In the genomic region with DNA sequence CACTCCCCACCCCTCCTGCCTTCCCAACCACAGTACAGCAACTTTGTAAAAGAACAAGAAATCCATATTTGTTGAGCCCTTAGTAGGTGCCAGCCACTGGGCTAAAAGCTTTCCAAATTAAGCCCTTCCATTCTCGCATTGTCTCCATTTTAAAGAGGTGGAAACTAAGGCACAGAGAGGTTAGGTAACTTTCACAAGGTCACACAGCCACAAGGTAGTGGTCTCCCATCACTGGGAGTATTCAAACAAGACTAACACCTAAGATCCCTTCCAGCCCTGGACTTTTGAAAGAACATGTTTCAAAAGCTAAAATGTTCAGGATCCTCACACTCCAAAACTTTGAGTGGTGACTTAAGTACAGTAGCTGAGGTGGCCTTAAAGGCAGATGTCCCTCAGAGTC, we compare ENCODE assay signal across 16 cellular contexts. TPM values are rescaled to one million over a fixed set of nuclear protein-coding genes. Genes with fewer than 3 reads are reported as not detected.
A peak's percentile ranks its signal among the peaks of the same experiment; 100 is the strongest.
DNase-seq lines count a peak whose midpoint lies in the region; ATAC-seq, FAIRE-seq and TF ChIP-seq lines count a peak whose summit lies in the region.
"Had no signal": no experiment of that assay in that cellular context is flagged by ENCODE, and none has a peak within 500 bp of the region (broad histone marks: within the 10 kb centered on the region; RNA-seq: fewer than 3 reads in every experiment).

No MANE protein-coding gene starts in this region.

- H2BK20ac ChIP-seq in H1 (ENCODE audit: low read length) = no peak overlapping the region

- no peak overlapping the region for H2AFZ ChIP-seq in H1 (ENCODE audit: low read length)
- H2AFZ ChIP-seq in neural progenitor cell (replicated peaks) = no peak overlapping the region

- H2BK120ac ChIP-seq in H1 (replicated peaks; ENCODE audit: low read depth, low read length) (no peak overlapping the region), mesendoderm (ENCODE audit: low read depth, low read length) (no peak overlapping the region)

- DNase-seq in CD4-positive, CD25-positive, alpha-beta regulatory T cell = no peak
- no peak for DNase-seq in H1 (ENCODE audit: low read depth in 1 of 2, low spot score in 2 of 2)
- no peak for DNase-seq in neural progenitor cell (ENCODE audit: low spot score)
- no peak for DNase-seq in anterior cingulate cortex (lab: John Stamatoyannopoulos, UW)
- no peak for DNase-seq in mesendoderm
- DNase-seq in colonic mucosa = no peak
- no peak for DNase-seq in tibial nerve (ENCODE audit: low spot score in 2 of 2)
- DNase-seq: AML-193; CD4-positive, alpha-beta memory T cell; GOT3; NCI-H187 treated with DMSO at 0.1 percent for 48 hours; NCI-H2171; NCI-H446 treated with DMSO at 0.1 percent for 48 hours; NCI-H748 treated with DMSO at 0.1 percent for 48 hours; Right ventricle myocardium superior had no signal

- H3K79me2 ChIP-seq in H1 (ENCODE audit: control insufficient read depth in 1 of 2, insufficient read depth in 2 of 2, low read length in 2 of 2) (peaks cover 0 to 5% of the 10 kb centered on the region in 2 experiments; a peak in 1 of 4 replicates), neural progenitor cell (ENCODE audit: low read depth) (peaks cover 41% of the 10 kb centered on the region), mesendoderm (ENCODE audit: control insufficient read depth, insufficient read depth, low read length) (peaks cover 2% of the 10 kb centered on the region)

- H3K56ac ChIP-seq in H1 (replicated peaks; ENCODE audit: insufficient read length, low read depth, low read length) (no peak overlapping the region), mesendoderm (ENCODE audit: low read length) (no peak overlapping the region)

- H2BK15ac ChIP-seq in H1 (ENCODE audit: low read length) (no peak overlapping the region; the same call in 1 of the 2 replicates), mesendoderm (replicated peaks; ENCODE audit: low read depth) (no peak overlapping the region)

- peak overlapping the region in 3 of 4 donors; percentile 1 to 26 (median 8) for H3K4me3 Mint-ChIP-seq in CD4-positive, CD25-positive, alpha-beta regulatory T cell
- H3K4me3 Mint-ChIP-seq in IgD-negative memory B cell = peak overlapping the region in 3 of 4 donors; percentile 1 to 69 (median 4)
- H3K4me3 Mint-ChIP-seq in neural progenitor cell = peak overlapping the region; percentile 66

- no peaks in the 10 kb centered on the region for H3K36me3 ChIP-seq in CD4-positive, CD25-positive, alpha-beta regulatory T cell (ENCODE audit: control insufficient read depth, insufficient read depth, low read length)
- no peaks in the 10 kb centered on the region for H3K36me3 ChIP-seq in H1 (ENCODE audit: control insufficient read depth in 2 of 4, insufficient read depth in 4 of 4, low read length in 3 of 4)
- H3K36me3 ChIP-seq in neural progenitor cell = no peaks in the 10 kb centered on the region
- H3K36me3 ChIP-seq in mesendoderm (ENCODE audit: control insufficient read depth, insufficient read depth, low read length) = no peaks in the 10 kb centered on the region
- H3K36me3 ChIP-seq in colonic mucosa = no peaks in the 10 kb centered on the region
- no peaks in the 10 kb centered on the region for H3K36me3 ChIP-seq in tibial nerve

- no peak overlapping the region for H3K4me2 ChIP-seq in H1 (ENCODE audit: insufficient read depth in 1 of 2, low read depth in 2 of 2, low read length in 2 of 2)
- peak overlapping the region; percentile 42 for H3K4me2 ChIP-seq in neural progenitor cell
- no peak overlapping the region for H3K4me2 ChIP-seq in mesendoderm (ENCODE audit: low read length)

- H3K4me3 ChIP-seq in CD4-positive, CD25-positive, alpha-beta regulatory T cell (ENCODE audit: low read depth, low read length) = no peak overlapping the region
- H3K4me3 ChIP-seq in H1 (ENCODE audit: extremely low read depth in 1 of 4, insufficient read depth in 2 of 4, low read depth in 3 of 4, low read length in 4 of 4) = no peak overlapping the region
- no peak overlapping the region for H3K4me3 ChIP-seq in neural progenitor cell
- no peak overlapping the region for H3K4me3 ChIP-seq in mesendoderm (ENCODE audit: low read length)
- H3K4me3 ChIP-seq in colonic mucosa = no peak overlapping the region
- no peak overlapping the region for H3K4me3 ChIP-seq in tibial nerve

- no peak for ATAC-seq in CD4-positive, CD25-positive, alpha-beta regulatory T cell (ENCODE audit: low read depth in 2 of 2)

- H3K23ac ChIP-seq in H1 (ENCODE audit: insufficient read length) = no peak overlapping the region
- H3K23ac ChIP-seq in mesendoderm (ENCODE audit: low read length) = no peak overlapping the region

- no peak overlapping the region for H3K9ac ChIP-seq in H1 (replicated peaks in 1 of 4; ENCODE audit: extremely low read depth in 1 of 4, low read depth in 3 of 4, low read length in 3 of 4)
- H3K9ac ChIP-seq in neural progenitor cell = no peak overlapping the region
- no peak overlapping the region for H3K9ac ChIP-seq in mesendoderm (ENCODE audit: low read length)
- no peak overlapping the region for H3K9ac ChIP-seq in colonic mucosa (ENCODE audit: low read depth in 2 of 2, low read length in 2 of 2)

- no peak overlapping the region for H3K27ac Mint-ChIP-seq in CD4-positive, CD25-positive, alpha-beta regulatory T cell
- H3K27ac Mint-ChIP-seq in IgD-negative memory B cell = no peak overlapping the region
- H3K27ac Mint-ChIP-seq in neural progenitor cell = peak overlapping the region; percentile 72
- H3K27ac Mint-ChIP-seq: CD4-positive, alpha-beta memory T cell had no signal

- POLR2A ChIA-PET in H1 (lab: Charles Lee; ENCODE audit: partially characterized antibody) = interaction anchor here (1.0 to 4.4 kb wide), 6 partner anchors 8 to 102 kb away, joined by 3 to 30 read pairs (median 4); no protein-coding TSS in a partner anchor

- WGBS in H1 (ENCODE audit: extremely low coverage in 1 of 2, insufficient coverage in 1 of 2, insufficient read length in 1 of 2, insufficient replicate concordance in 2 of 2, low coverage in 1 of 2, low lambda C conversion rate in 2 of 2, missing lambda C conversion rate in 1 of 2), 2 experiments = 90% methylated on average over 1 of the region's 1 CpG; no CpG with 5 or more reads in 1 of the 2 experiments
- WGBS in mesendoderm (ENCODE audit: extremely low coverage, insufficient coverage, low lambda C conversion rate) = no CpG with 5 or more reads among the region's 1 CpG
- 47 to 81% methylated on average over 1 of the region's 1 CpG for WGBS in tibial nerve, 2 donors

- peaks cover 14% of the 10 kb centered on the region for H3K4me1 ChIP-seq in CD4-positive, CD25-positive, alpha-beta regulatory T cell (ENCODE audit: control insufficient read depth, insufficient read depth, low read length, poor library complexity, severe bottlenecking)
- H3K4me1 ChIP-seq in H1 (replicated peaks in 1 of 4; ENCODE audit: control insufficient read depth in 3 of 4, insufficient read depth in 4 of 4, low read length in 3 of 4) (peaks cover 7 to 40% (median 24%) of the 10 kb centered on the region in 4 experiments), neural progenitor cell (peaks cover 36% of the 10 kb centered on the region), mesendoderm (ENCODE audit: control insufficient read depth, low read depth, low read length) (peaks cover 23% of the 10 kb centered on the region), colonic mucosa (peaks cover 11% of the 10 kb centered on the region), tibial nerve (peaks cover 0 to 86% (median 36%) of the 10 kb centered on the region in 4 donors)

- peaks cover 0 to 23% (median 4%) of the 10 kb centered on the region in 4 donors for H3K4me1 Mint-ChIP-seq in CD4-positive, CD25-positive, alpha-beta regulatory T cell
- peaks cover 12 to 15% (median 13%) of the 10 kb centered on the region in 3 donors for H3K4me1 Mint-ChIP-seq in IgD-negative memory B cell
- H3K4me1 Mint-ChIP-seq in neural progenitor cell = peaks cover 54% of the 10 kb centered on the region

- no peak overlapping the region for H3K4ac ChIP-seq in H1 (replicated peaks; ENCODE audit: insufficient read length, low read depth, low read length)
- H3K4ac ChIP-seq in mesendoderm (ENCODE audit: low read depth, low read length) = no peak overlapping the region

- H3K79me1 ChIP-seq in H1 (ENCODE audit: low read depth, low read length) (peaks cover 7% of the 10 kb centered on the region), mesendoderm (ENCODE audit: low read length) (peaks cover 9% of the 10 kb centered on the region)

- H4K8ac ChIP-seq in H1 (ENCODE audit: extremely low read depth, insufficient read depth, low read length) (no peak overlapping the region), mesendoderm (ENCODE audit: low read depth, low read length) (no peak overlapping the region)

- no peak overlapping the region for H3K27ac ChIP-seq in CD4-positive, CD25-positive, alpha-beta regulatory T cell (ENCODE audit: insufficient read depth, low read length, poor library complexity, severe bottlenecking)
- H3K27ac ChIP-seq in H1 (ENCODE audit: low read depth, low read length) (no peak overlapping the region), neural progenitor cell (no peak overlapping the region), mesendoderm (ENCODE audit: low read depth, low read length) (no peak overlapping the region), colonic mucosa (no peak overlapping the region), tibial nerve (peak overlapping the region in 2 of 4 donors; percentile 88)

- no peaks in the 10 kb centered on the region for H3K36me3 Mint-ChIP-seq in CD4-positive, CD25-positive, alpha-beta regulatory T cell
- H3K36me3 Mint-ChIP-seq in IgD-negative memory B cell (peaks cover 1% of the 10 kb centered on the region), neural progenitor cell (no peaks in the 10 kb centered on the region)

- peaks cover 13 to 18% of the 10 kb centered on the region in 2 experiments for H4K20me1 ChIP-seq in H1 (replicated peaks in 1 of 2; ENCODE audit: control insufficient read depth in 1 of 2, insufficient read depth in 2 of 2, low read length in 2 of 2)
- H4K20me1 ChIP-seq in neural progenitor cell (ENCODE audit: low read depth) = peaks cover 68% of the 10 kb centered on the region

- CTCF ChIA-PET in H1 (lab: Charles Lee; ENCODE audit: partially characterized antibody) = interaction anchor here (0.6 to 13.1 kb wide), 10 partner anchors 9 to 186 kb away, joined by 3 to 164 read pairs (median 6); no protein-coding TSS in a partner anchor

- TF ChIP-seq EP300 in H1 (IDR thresholded peaks at IDR 0.05; ENCODE audit: borderline replicate concordance in 1 of 2, low read depth in 2 of 2, low read length in 2 of 2) = no peak
- TF ChIP-seq EP300 in tibial nerve (IDR thresholded peaks at IDR 0.05) = no peak

- H2AK5ac ChIP-seq in H1 (ENCODE audit: low read depth, low read length) (peak overlapping the region; percentile 83; the same call in 1 of the 2 replicates), mesendoderm (ENCODE audit: low read length) (no peak overlapping the region)

- H4K5ac ChIP-seq in H1 (ENCODE audit: insufficient read length, low read depth, low read length) (no peak overlapping the region), mesendoderm (ENCODE audit: low read length) (no peak overlapping the region)

- H4K91ac ChIP-seq in H1 (replicated peaks; ENCODE audit: insufficient read length, low read length) = no peak overlapping the region

- no peak overlapping the region for H3K18ac ChIP-seq in H1 (ENCODE audit: extremely low read depth, low read length)
- H3K18ac ChIP-seq in mesendoderm (ENCODE audit: low read length) = no peak overlapping the region

- H3K14ac ChIP-seq in H1 (ENCODE audit: insufficient read length) = no peak overlapping the region

- H3K27me3 ChIP-seq in CD4-positive, CD25-positive, alpha-beta regulatory T cell (ENCODE audit: control insufficient read depth, insufficient read depth, low read length) = peaks cover 12% of the 10 kb centered on the region
- H3K27me3 ChIP-seq in H1 (replicated peaks in 1 of 4; ENCODE audit: control insufficient read depth in 3 of 4, extremely low read depth in 1 of 4, insufficient read depth in 3 of 4, low read length in 3 of 4) = peaks cover 0 to 20% (median 12%) of the 10 kb centered on the region in 4 experiments; a peak in 4 of 7 replicates
- peaks cover 13% of the 10 kb centered on the region for H3K27me3 ChIP-seq in neural progenitor cell
- no peaks in the 10 kb centered on the region for H3K27me3 ChIP-seq in mesendoderm (ENCODE audit: insufficient read depth, low read length, poor library complexity)
- no peaks in the 10 kb centered on the region for H3K27me3 ChIP-seq in colonic mucosa
- H3K27me3 ChIP-seq in tibial nerve = no peaks in the 10 kb centered on the region

- H2BK5ac ChIP-seq in H1 (ENCODE audit: low read depth, low read length) (no peak overlapping the region), mesendoderm (ENCODE audit: low read length) (no peak overlapping the region)

- H3K23me2 ChIP-seq in H1 (ENCODE audit: low read depth, low read length) = peaks cover 7% of the 10 kb centered on the region; the same call in 1 of the 2 replicates

- H3K9me3 ChIP-seq in CD4-positive, CD25-positive, alpha-beta regulatory T cell (ENCODE audit: control insufficient read depth in 2 of 2, low read length in 2 of 2) = no peaks in the 10 kb centered on the region
- no peaks in the 10 kb centered on the region for H3K9me3 ChIP-seq in H1 (ENCODE audit: insufficient read depth in 2 of 2, low read depth in 1 of 2, low read length in 1 of 2)
- no peaks in the 10 kb centered on the region for H3K9me3 ChIP-seq in neural progenitor cell (ENCODE audit: low read depth)
- H3K9me3 ChIP-seq in colonic mucosa = no peaks in the 10 kb centered on the region
- no peaks in the 10 kb centered on the region for H3K9me3 ChIP-seq in tibial nerve

- no peak for TF ChIP-seq RAD21 in H1 (IDR thresholded peaks at IDR 0.05 in 1 of 2, conservative IDR thresholded peaks at IDR 0.05 in 1 of 2; ENCODE audit: low read depth in 2 of 2, low read length in 2 of 2)

- peaks cover 0 to 3% (median 0%) of the 10 kb centered on the region in 7 donors for H3K9me3 Mint-ChIP-seq in CD4-positive, CD25-positive, alpha-beta regulatory T cell
- H3K9me3 Mint-ChIP-seq in IgD-negative memory B cell = no peaks in the 10 kb centered on the region
- H3K9me3 Mint-ChIP-seq in neural progenitor cell = no peaks in the 10 kb centered on the region

- no peak for FAIRE-seq in H1 (lab: Jason Lieb, UNC)

- TF ChIP-seq POLR2A in H1 (IDR thresholded peaks at IDR 0.05; ENCODE audit: control extremely low read depth in 1 of 2, low read depth in 2 of 2, low read length in 2 of 2) (no peak), tibial nerve (IDR thresholded peaks at IDR 0.05) (no peak)

- intact Hi-C loops in colonic mucosa (cut with DNase I) = no loop called here

- peaks cover 46% of the 10 kb centered on the region for H3F3A ChIP-seq in neural progenitor cell (ENCODE audit: low read depth)

- TF ChIP-seq CTCF in H1 (IDR thresholded peaks at IDR 0.05; ENCODE audit: control extremely low read depth in 1 of 3, insufficient read depth in 1 of 3, low read depth in 1 of 3, low read length in 3 of 3) (no peak), neural progenitor cell (IDR thresholded peaks at IDR 0.05) (no peak), colonic mucosa (IDR thresholded peaks at IDR 0.05) (no peak), tibial nerve (IDR thresholded peaks at IDR 0.05) (no peak)

- no peak overlapping the region for H2BK12ac ChIP-seq in H1 (ENCODE audit: low read depth, low read length)

- peaks cover 51% of the 10 kb centered on the region for H3K27me3 Mint-ChIP-seq in CD4-positive, CD25-positive, alpha-beta regulatory T cell
- H3K27me3 Mint-ChIP-seq in IgD-negative memory B cell = peaks cover 31% of the 10 kb centered on the region
- H3K27me3 Mint-ChIP-seq in neural progenitor cell (ENCODE audit: insufficient read depth, low read depth) = peaks cover 14% of the 10 kb centered on the region

RNA-seq across cellular contexts. Expression of a gene that starts 3.2 kb away (rescaled TPM):
- 0.12 TPM for total RNA-seq in CD4-positive, CD25-positive, alpha-beta regulatory T cell
- polyA plus RNA-seq in CD4-positive, CD25-positive, alpha-beta regulatory T cell = not detected
- polyA plus RNA-seq in IgD-negative memory B cell = not detected
- total RNA-seq in H1 (2021; fragmentation: NEBNext Ultra II Directional; extraction: Animal tissue kit (Norgen Biotek cat#: 25700)) = 26.8 and 27.0 TPM in 2 replicates
- 7.0 and 12.7 TPM in 2 replicates for polyA plus RNA-seq in H1 (2011; rRNA removed)
- polyA plus RNA-seq in H1 (2011; cell fraction: cytosol; rRNA removed) = 8.1 TPM
- 18.5 TPM for polyA plus RNA-seq in H1 (2011; cell fraction: nucleus; rRNA removed)
- polyA plus RNA-seq in H1 (2012, experiment 1 of 2) = 17.6 to 28.5 TPM (median 21.8 TPM) in 4 replicates
- polyA plus RNA-seq in H1 (2012, experiment 2 of 2) = 15.0 TPM
- polyA plus RNA-seq in H1 (2013, experiment 1 of 2) = 32.4 TPM
- polyA plus RNA-seq in H1 (2013, experiment 2 of 2) = 33.1 TPM
- 8.2 and 9.3 TPM in 2 replicates for polyA minus RNA-seq in H1 (2011; rRNA and poly(A)+ RNA removed)
- 15.2 TPM for polyA minus RNA-seq in H1 (2011; cell fraction: cytosol; rRNA and poly(A)+ RNA removed)
- 12.0 TPM for polyA minus RNA-seq in H1 (2011; cell fraction: nucleus; rRNA and poly(A)+ RNA removed)
- total RNA-seq in neural progenitor cell (ENCODE audit: low replicate concordance) = 23.0 and 45.1 TPM in 2 replicates
- polyA plus RNA-seq in mesendoderm (2013, experiment 1 of 2) = 18.5 TPM
- polyA plus RNA-seq in mesendoderm (2013, experiment 2 of 2) = 20.4 TPM
- 10 to 100 TPM; 15.2 to 24.2 TPM for total RNA-seq in colonic mucosa
- 10 to 100 TPM; 47.1 to 78.9 (median 64.2) TPM for total RNA-seq in tibial nerve
- polyA plus RNA-seq: CD4-positive, alpha-beta memory T cell had no signal

Comparison
In these comparisons a context has a peak if more than half of its experiments do, and no peak if none do; other contexts are left out.
1. H3K4me3 Mint-ChIP-seq: peak in every context shown above with its lines; median percentile 66 in neural progenitor cell; 8 in CD4-positive, CD25-positive, alpha-beta regulatory T cell; 4 in IgD-negative memory B cell.
2. RNA of a gene that starts 3.2 kb away (total RNA-seq): 47.1 to 78.9 TPM in tibial nerve, 26.8 to 27.0 TPM in H1, 15.2 to 24.2 TPM in colonic mucosa and 23.0 to 45.1 TPM in neural progenitor cell; 0.12 TPM in CD4-positive, CD25-positive, alpha-beta regulatory T cell (single experiment); every median in the first group is over 10 times any median in the second.